ENCODE assay signal across 1 cellular context in the genomic region with DNA sequence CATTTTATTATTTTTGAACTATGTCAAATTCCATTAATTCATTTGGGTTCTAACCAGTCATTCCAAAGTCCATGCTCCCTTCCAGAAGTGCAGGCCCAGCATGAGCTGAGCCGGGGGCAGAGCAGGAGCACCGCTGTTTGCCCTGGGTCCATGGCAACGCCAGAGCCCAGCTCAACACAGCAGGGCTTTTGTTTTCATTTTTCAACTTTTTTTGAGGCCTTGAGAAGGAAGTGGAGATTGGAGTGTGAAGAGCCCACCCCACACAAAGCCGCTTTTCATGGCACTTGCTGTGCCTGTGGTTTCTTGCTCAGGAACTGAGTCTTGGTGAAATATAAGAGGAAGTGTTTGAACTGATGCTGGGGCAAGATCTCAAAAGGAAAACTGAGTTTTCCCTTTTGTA.
TF ChIP-seq lines count a peak whose summit lies in the region.

No MANE protein-coding gene starts in this region.

TF ChIP-seq in HepG2, 621 proteins besides CTCF, POLR2A, EP300 and RAD21 (continued from another document and continues in another):
- TF ChIP-seq, protein P1, sequence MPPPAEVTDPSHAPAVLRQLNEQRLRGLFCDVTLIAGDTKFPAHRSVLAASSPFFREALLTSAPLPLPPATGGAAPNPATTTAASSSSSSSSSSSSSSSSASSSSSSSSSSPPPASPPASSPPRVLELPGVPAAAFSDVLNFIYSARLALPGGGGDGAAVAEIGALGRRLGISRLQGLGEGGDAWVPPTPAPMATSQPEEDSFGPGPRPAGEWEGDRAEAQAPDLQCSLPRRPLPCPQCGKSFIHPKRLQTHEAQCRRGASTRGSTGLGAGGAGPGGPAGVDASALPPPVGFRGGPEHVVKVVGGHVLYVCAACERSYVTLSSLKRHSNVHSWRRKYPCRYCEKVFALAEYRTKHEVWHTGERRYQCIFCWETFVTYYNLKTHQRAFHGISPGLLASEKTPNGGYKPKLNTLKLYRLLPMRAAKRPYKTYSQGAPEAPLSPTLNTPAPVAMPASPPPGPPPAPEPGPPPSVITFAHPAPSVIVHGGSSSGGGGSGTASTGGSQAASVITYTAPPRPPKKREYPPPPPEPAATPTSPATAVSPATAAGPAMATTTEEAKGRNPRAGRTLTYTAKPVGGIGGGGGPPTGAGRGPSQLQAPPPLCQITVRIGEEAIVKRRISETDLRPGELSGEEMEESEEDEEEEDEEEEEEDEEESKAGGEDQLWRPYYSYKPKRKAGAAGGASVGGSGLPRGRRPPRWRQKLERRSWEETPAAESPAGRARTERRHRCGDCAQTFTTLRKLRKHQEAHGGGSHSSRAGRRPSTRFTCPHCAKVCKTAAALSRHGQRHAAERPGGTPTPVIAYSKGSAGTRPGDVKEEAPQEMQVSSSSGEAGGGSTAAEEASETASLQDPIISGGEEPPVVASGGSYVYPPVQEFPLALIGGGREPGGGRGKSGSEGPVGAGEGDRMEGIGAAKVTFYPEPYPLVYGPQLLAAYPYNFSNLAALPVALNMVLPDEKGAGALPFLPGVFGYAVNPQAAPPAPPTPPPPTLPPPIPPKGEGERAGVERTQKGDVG (CRISPR knock-in tag; IDR thresholded peaks at IDR 0.05; ENCODE audit: borderline replicate concordance), result no peak
- TF ChIP-seq ZNF674 (CRISPR knock-in tag; IDR thresholded peaks at IDR 0.05; ENCODE audit: low read depth), result no peak
- TF ChIP-seq ZNF296 (CRISPR knock-in tag; conservative IDR thresholded peaks at IDR 0.05), result no peak
- TF ChIP-seq, protein P2, sequence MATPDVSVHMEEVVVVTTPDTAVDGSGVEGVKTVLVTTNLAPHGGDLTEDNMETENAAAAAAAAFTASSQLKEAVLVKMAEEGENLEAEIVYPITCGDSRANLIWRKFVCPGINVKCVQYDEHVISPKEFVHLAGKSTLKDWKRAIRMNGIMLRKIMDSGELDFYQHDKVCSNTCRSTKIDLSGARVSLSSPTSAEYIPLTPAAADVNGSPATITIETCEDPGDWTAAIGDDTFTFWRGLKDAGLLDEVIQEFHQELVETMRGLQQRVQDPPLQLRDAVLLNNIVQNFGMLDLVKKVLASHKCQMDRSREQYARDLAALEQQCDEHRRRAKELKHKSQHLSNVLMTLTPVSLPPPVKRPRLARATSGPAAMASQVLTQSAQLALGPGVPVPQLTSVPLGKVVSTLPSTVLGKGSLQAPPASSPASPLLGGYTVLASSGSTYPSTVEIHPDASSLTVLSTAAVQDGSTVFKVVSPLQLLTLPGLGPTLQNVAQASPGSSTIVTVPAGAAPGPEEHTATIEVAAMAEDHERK (CRISPR knock-in tag; IDR thresholded peaks at IDR 0.05; ENCODE audit: low read depth), result no peak
- TF ChIP-seq, protein P3, sequence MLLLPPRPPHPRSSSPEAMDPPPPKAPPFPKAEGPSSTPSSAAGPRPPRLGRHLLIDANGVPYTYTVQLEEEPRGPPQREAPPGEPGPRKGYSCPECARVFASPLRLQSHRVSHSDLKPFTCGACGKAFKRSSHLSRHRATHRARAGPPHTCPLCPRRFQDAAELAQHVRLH (CRISPR knock-in tag; IDR thresholded peaks at IDR 0.05; ENCODE audit: borderline replicate concordance, low read depth), result no peak
- TF ChIP-seq PAF1 (CRISPR knock-in tag; IDR thresholded peaks at IDR 0.05), result no peak
- TF ChIP-seq ZMYM4 (CRISPR knock-in tag; IDR thresholded peaks at IDR 0.05), result 0 out of 2 replicates have a peak, but pooled peaks have one; percentile 11
- TF ChIP-seq ZNF121 (CRISPR knock-in tag; IDR thresholded peaks at IDR 0.05), result no peak
- TF ChIP-seq MYC (CRISPR knock-in tag; IDR thresholded peaks at IDR 0.05; ENCODE audit: borderline replicate concordance), result no peak
- TF ChIP-seq, protein P4, sequence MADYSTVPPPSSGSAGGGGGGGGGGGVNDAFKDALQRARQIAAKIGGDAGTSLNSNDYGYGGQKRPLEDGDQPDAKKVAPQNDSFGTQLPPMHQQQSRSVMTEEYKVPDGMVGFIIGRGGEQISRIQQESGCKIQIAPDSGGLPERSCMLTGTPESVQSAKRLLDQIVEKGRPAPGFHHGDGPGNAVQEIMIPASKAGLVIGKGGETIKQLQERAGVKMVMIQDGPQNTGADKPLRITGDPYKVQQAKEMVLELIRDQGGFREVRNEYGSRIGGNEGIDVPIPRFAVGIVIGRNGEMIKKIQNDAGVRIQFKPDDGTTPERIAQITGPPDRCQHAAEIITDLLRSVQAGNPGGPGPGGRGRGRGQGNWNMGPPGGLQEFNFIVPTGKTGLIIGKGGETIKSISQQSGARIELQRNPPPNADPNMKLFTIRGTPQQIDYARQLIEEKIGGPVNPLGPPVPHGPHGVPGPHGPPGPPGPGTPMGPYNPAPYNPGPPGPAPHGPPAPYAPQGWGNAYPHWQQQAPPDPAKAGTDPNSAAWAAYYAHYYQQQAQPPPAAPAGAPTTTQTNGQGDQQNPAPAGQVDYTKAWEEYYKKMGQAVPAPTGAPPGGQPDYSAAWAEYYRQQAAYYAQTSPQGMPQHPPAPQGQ (CRISPR knock-in tag; IDR thresholded peaks at IDR 0.05; ENCODE audit: borderline replicate concordance), result no peak
- no peak for TF ChIP-seq EHMT2 (IDR thresholded peaks at IDR 0.05; ENCODE audit: borderline replicate concordance, low read depth, low read length)
- TF ChIP-seq ZNF484 (CRISPR knock-in tag; IDR thresholded peaks at IDR 0.05; ENCODE audit: borderline replicate concordance, low read depth), result no peak
- no peak for TF ChIP-seq ZNF75D (CRISPR knock-in tag; IDR thresholded peaks at IDR 0.05; ENCODE audit: borderline replicate concordance)
- TF ChIP-seq, protein P5, sequence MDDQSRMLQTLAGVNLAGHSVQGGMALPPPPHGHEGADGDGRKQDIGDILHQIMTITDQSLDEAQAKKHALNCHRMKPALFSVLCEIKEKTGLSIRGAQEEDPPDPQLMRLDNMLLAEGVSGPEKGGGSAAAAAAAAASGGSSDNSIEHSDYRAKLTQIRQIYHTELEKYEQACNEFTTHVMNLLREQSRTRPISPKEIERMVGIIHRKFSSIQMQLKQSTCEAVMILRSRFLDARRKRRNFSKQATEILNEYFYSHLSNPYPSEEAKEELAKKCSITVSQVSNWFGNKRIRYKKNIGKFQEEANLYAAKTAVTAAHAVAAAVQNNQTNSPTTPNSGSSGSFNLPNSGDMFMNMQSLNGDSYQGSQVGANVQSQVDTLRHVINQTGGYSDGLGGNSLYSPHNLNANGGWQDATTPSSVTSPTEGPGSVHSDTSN (CRISPR knock-in tag; IDR thresholded peaks at IDR 0.05; ENCODE audit: borderline replicate concordance), result no peak
- TF ChIP-seq, protein P6, sequence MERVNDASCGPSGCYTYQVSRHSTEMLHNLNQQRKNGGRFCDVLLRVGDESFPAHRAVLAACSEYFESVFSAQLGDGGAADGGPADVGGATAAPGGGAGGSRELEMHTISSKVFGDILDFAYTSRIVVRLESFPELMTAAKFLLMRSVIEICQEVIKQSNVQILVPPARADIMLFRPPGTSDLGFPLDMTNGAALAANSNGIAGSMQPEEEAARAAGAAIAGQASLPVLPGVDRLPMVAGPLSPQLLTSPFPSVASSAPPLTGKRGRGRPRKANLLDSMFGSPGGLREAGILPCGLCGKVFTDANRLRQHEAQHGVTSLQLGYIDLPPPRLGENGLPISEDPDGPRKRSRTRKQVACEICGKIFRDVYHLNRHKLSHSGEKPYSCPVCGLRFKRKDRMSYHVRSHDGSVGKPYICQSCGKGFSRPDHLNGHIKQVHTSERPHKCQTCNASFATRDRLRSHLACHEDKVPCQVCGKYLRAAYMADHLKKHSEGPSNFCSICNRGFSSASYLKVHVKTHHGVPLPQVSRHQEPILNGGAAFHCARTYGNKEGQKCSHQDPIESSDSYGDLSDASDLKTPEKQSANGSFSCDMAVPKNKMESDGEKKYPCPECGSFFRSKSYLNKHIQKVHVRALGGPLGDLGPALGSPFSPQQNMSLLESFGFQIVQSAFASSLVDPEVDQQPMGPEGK (CRISPR knock-in tag; IDR thresholded peaks at IDR 0.05), result peak; percentile 77
- TF ChIP-seq ZFAT (CRISPR knock-in tag; conservative IDR thresholded peaks at IDR 0.05), result no peak
- TF ChIP-seq ZNF430 (CRISPR knock-in tag; IDR thresholded peaks at IDR 0.05), result no peak; the same call in 1 of the 2 replicates
- TF ChIP-seq, protein P7, sequence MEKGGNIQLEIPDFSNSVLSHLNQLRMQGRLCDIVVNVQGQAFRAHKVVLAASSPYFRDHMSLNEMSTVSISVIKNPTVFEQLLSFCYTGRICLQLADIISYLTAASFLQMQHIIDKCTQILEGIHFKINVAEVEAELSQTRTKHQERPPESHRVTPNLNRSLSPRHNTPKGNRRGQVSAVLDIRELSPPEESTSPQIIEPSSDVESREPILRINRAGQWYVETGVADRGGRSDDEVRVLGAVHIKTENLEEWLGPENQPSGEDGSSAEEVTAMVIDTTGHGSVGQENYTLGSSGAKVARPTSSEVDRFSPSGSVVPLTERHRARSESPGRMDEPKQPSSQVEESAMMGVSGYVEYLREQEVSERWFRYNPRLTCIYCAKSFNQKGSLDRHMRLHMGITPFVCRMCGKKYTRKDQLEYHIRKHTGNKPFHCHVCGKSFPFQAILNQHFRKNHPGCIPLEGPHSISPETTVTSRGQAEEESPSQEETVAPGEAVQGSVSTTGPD (CRISPR knock-in tag; IDR thresholded peaks at IDR 0.05), result no peak
- TF ChIP-seq ZSCAN31 (CRISPR knock-in tag; IDR thresholded peaks at IDR 0.05; ENCODE audit: low read depth), result no peak
- TF ChIP-seq ATF7 (IDR thresholded peaks at IDR 0.05), result no peak
- no peak for TF ChIP-seq ATF7 (CRISPR knock-in tag; IDR thresholded peaks at IDR 0.05)
- TF ChIP-seq MIER3 (CRISPR knock-in tag; IDR thresholded peaks at IDR 0.05; ENCODE audit: borderline replicate concordance), result no peak
- TF ChIP-seq SRF (IDR thresholded peaks at IDR 0.05; ENCODE audit: low read depth, low read length), result no peak
- no peak for TF ChIP-seq ZNF10 (CRISPR knock-in tag; IDR thresholded peaks at IDR 0.05; ENCODE audit: borderline replicate concordance, low read depth)
- peak; percentile 41; the same call in 1 of the 2 replicates for TF ChIP-seq ETV5 (CRISPR knock-in tag; IDR thresholded peaks at IDR 0.05; ENCODE audit: borderline replicate concordance)
- no peak for TF ChIP-seq SMC3 (IDR thresholded peaks at IDR 0.05; ENCODE audit: low read length)
- TF ChIP-seq ZNF138 (CRISPR knock-in tag; IDR thresholded peaks at IDR 0.05; ENCODE audit: low read depth), result no peak
- TF ChIP-seq ZNF501 (CRISPR knock-in tag; IDR thresholded peaks at IDR 0.05), result no peak
- TF ChIP-seq ZNF547 (CRISPR knock-in tag; IDR thresholded peaks at IDR 0.05), result no peak
- no peak for TF ChIP-seq ZNF333 (CRISPR knock-in tag; IDR thresholded peaks at IDR 0.05; ENCODE audit: borderline replicate concordance)
- TF ChIP-seq, protein P8, sequence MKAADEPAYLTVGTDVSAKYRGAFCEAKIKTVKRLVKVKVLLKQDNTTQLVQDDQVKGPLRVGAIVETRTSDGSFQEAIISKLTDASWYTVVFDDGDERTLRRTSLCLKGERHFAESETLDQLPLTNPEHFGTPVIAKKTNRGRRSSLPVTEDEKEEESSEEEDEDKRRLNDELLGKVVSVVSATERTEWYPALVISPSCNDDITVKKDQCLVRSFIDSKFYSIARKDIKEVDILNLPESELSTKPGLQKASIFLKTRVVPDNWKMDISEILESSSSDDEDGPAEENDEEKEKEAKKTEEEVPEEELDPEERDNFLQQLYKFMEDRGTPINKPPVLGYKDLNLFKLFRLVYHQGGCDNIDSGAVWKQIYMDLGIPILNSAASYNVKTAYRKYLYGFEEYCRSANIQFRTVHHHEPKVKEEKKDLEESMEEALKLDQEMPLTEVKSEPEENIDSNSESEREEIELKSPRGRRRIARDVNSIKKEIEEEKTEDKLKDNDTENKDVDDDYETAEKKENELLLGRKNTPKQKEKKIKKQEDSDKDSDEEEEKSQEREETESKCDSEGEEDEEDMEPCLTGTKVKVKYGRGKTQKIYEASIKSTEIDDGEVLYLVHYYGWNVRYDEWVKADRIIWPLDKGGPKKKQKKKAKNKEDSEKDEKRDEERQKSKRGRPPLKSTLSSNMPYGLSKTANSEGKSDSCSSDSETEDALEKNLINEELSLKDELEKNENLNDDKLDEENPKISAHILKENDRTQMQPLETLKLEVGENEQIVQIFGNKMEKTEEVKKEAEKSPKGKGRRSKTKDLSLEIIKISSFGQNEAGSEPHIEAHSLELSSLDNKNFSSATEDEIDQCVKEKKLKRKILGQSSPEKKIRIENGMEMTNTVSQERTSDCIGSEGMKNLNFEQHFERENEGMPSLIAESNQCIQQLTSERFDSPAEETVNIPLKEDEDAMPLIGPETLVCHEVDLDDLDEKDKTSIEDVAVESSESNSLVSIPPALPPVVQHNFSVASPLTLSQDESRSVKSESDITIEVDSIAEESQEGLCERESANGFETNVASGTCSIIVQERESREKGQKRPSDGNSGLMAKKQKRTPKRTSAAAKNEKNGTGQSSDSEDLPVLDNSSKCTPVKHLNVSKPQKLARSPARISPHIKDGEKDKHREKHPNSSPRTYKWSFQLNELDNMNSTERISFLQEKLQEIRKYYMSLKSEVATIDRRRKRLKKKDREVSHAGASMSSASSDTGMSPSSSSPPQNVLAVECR (CRISPR knock-in tag; IDR thresholded peaks at IDR 0.05; ENCODE audit: borderline replicate concordance), result peak; percentile 53; the same call in 1 of the 2 replicates
- no peak for TF ChIP-seq RNF2 (conservative IDR thresholded peaks at IDR 0.05; ENCODE audit: low read depth)
- TF ChIP-seq YY1 (IDR thresholded peaks at IDR 0.05; ENCODE audit: insufficient read depth, insufficient replicate concordance, low read depth, low read length), result no peak
- TF ChIP-seq ZNF619 (CRISPR knock-in tag; IDR thresholded peaks at IDR 0.05), result no peak
- 0 out of 2 replicates have a peak, but pooled peaks have one; percentile 29 for TF ChIP-seq ZNF788 (CRISPR knock-in tag; IDR thresholded peaks at IDR 0.05; ENCODE audit: borderline replicate concordance)
- no peak for TF ChIP-seq CHD4 (IDR thresholded peaks at IDR 0.05; ENCODE audit: borderline replicate concordance, low read length)
- peak; percentile 58; the same call in 1 of the 2 replicates for TF ChIP-seq HDAC1 (CRISPR knock-in tag; IDR thresholded peaks at IDR 0.05)
- TF ChIP-seq IRX3 (CRISPR knock-in tag; IDR thresholded peaks at IDR 0.05; ENCODE audit: borderline replicate concordance, low read depth), result no peak
- no peak for TF ChIP-seq ZNF570 (CRISPR knock-in tag; IDR thresholded peaks at IDR 0.05; ENCODE audit: borderline replicate concordance)
- no peak for TF ChIP-seq ZBTB38 (CRISPR knock-in tag; IDR thresholded peaks at IDR 0.05)
- TF ChIP-seq ZNF614 (CRISPR knock-in tag; IDR thresholded peaks at IDR 0.05; ENCODE audit: borderline replicate concordance), result no peak
- TF ChIP-seq ZNF83 (CRISPR knock-in tag; IDR thresholded peaks at IDR 0.05; ENCODE audit: borderline replicate concordance), result no peak
- no peak for TF ChIP-seq PHF20 (CRISPR knock-in tag; IDR thresholded peaks at IDR 0.05)
- TF ChIP-seq ZFP41 (CRISPR knock-in tag; IDR thresholded peaks at IDR 0.05; ENCODE audit: borderline replicate concordance), result no peak
- TF ChIP-seq, protein P9, sequence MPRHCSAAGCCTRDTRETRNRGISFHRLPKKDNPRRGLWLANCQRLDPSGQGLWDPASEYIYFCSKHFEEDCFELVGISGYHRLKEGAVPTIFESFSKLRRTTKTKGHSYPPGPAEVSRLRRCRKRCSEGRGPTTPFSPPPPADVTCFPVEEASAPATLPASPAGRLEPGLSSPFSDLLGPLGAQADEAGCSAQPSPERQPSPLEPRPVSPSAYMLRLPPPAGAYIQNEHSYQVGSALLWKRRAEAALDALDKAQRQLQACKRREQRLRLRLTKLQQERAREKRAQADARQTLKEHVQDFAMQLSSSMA (CRISPR knock-in tag; IDR thresholded peaks at IDR 0.05), result no peak
- TF ChIP-seq KAT8 (CRISPR knock-in tag; IDR thresholded peaks at IDR 0.05), result peak; percentile 58
